In the genomic region with DNA sequence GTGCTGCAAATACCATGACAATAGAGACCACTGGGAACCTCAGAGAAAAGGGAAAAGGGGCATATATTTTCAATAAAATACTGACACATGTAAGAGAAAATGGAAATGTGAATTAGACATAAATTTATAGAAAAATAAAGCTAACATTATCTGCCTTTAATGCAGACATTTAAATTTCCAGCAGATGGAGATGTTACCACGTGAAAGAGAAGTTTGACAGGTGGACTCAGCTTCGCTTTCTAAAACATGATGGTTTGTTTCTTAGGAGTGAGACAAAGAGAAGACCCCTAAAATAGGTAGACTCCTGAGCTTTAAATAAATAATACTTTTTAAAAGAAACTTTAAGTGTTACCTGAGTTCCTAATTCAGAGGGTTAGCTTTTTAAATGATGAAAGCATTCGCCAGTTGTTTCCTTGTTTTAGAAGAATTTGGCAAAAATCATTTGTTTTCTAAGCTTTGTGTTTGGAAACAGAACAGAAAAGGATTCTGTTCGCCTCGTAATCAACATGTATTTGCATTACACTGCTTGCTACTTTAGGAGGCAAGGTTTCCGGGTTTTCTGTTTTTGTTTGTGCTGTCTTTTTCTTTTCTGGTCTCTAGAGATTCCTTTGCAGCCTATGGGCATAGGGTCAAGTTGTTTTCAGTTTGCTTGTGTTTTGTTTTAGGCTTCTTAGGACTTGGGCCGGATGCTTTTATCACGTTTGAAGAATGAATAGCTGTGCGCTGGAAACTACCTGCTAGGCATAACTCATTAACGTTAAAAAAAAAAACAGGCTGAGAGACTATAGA, we compare ENCODE assay signal across 9 cellular contexts.
A peak's percentile ranks its signal among the peaks of the same experiment; 100 is the strongest.
DNase-seq lines count a peak whose midpoint lies in the region; ATAC-seq and TF ChIP-seq lines count a peak whose summit lies in the region.
"Had no signal": no experiment of that assay in that cellular context is flagged by ENCODE, and none has a peak within 500 bp of the region (broad histone marks: within the 10 kb centered on the region; RNA-seq: fewer than 3 reads in every experiment).

No MANE protein-coding gene starts in this region.

- POLR2A ChIA-PET in activated CD4-positive, alpha-beta memory T cell treated with anti-CD3 and anti-CD28 coated beads, Interleukin-2, amount 10 ng/mL, durations not matched to agents 7 days and 5 days (lab: Charles Lee): no interaction called here

- H3K9me3 Mint-ChIP-seq in chondrocyte (ENCODE audit: low read depth): peaks cover 4% of the 10 kb centered on the region
- no peaks in the 10 kb centered on the region for H3K9me3 Mint-ChIP-seq in activated CD4-positive, alpha-beta memory T cell treated with anti-CD3 and anti-CD28 coated beads, Interleukin-2, amount 10 ng/mL, durations not matched to agents 7 days and 5 days

- ATAC-seq in HG03457 (IDR thresholded peaks at IDR 0.05; ENCODE audit: unreplicated experiment): no peak
- ATAC-seq: activated naive CD4-positive, alpha-beta T cell treated with anti-CD3 and anti-CD28 coated beads, Interleukin-2, amount 50 U/mL, for 72 hours had no signal

- TF ChIP-seq CTCF in chondrocyte (IDR thresholded peaks at IDR 0.05): peak; percentile 86

- CTCF ChIA-PET in activated CD4-positive, alpha-beta memory T cell treated with anti-CD3 and anti-CD28 coated beads, Interleukin-2, amount 10 ng/mL, durations not matched to agents 7 days and 5 days (lab: Charles Lee): interaction anchor here (1.0 to 2.7 kb wide), 10 partner anchors 22 to 357 kb away, joined by 3 to 20 read pairs (median 6); no protein-coding TSS in a partner anchor

- H3K36me3 Mint-ChIP-seq in chondrocyte (ENCODE audit: low read depth): peaks cover 4% of the 10 kb centered on the region
- H3K36me3 Mint-ChIP-seq in activated CD4-positive, alpha-beta memory T cell treated with anti-CD3 and anti-CD28 coated beads, Interleukin-2, amount 10 ng/mL, durations not matched to agents 7 days and 5 days (ENCODE audit: low read depth): no peaks in the 10 kb centered on the region

- no peaks in the 10 kb centered on the region for H3K4me1 Mint-ChIP-seq in chondrocyte (ENCODE audit: low read depth)
- peaks cover 1% of the 10 kb centered on the region for H3K4me1 Mint-ChIP-seq in activated CD4-positive, alpha-beta memory T cell treated with anti-CD3 and anti-CD28 coated beads, Interleukin-2, amount 10 ng/mL, durations not matched to agents 7 days and 5 days

- no peak overlapping the region for H3K27ac Mint-ChIP-seq in chondrocyte (ENCODE audit: unreplicated experiment)
- H3K27ac Mint-ChIP-seq in activated CD4-positive, alpha-beta memory T cell treated with anti-CD3 and anti-CD28 coated beads, Interleukin-2, amount 10 ng/mL, durations not matched to agents 7 days and 5 days: no peak overlapping the region
- H3K27ac Mint-ChIP-seq: activated naive CD4-positive, alpha-beta T cell treated with anti-CD3 and anti-CD28 coated beads, Interleukin-2, amount 50 U/mL, for 72 hours had no signal

- no peak overlapping the region for H3K4me3 Mint-ChIP-seq in chondrocyte (ENCODE audit: unreplicated experiment)
- H3K4me3 Mint-ChIP-seq in activated CD4-positive, alpha-beta memory T cell treated with anti-CD3 and anti-CD28 coated beads, Interleukin-2, amount 10 ng/mL, durations not matched to agents 7 days and 5 days: no peak overlapping the region

- DNase-seq in CD1c-positive myeloid dendritic cell (ENCODE audit: extremely low spot score) (peak; percentile 7), NAMALWA (ENCODE audit: low spot score) (peak; percentile 35), chondrocyte (ENCODE audit: low spot score) (no peak), myocyte (ENCODE audit: low read depth) (peak; percentile 30), H4 (ENCODE audit: low spot score) (no peak)
- no peak for DNase-seq in activated CD4-positive, alpha-beta T cell treated with anti-CD3 and anti-CD28 coated beads, Interleukin-2, amount 50 U/mL, for 1 hour
- no peak for DNase-seq in activated CD4-positive, alpha-beta memory T cell treated with anti-CD3 and anti-CD28 coated beads, Interleukin-2, amount 10 ng/mL, durations not matched to agents 7 days and 5 days

- H3K27me3 Mint-ChIP-seq in chondrocyte (ENCODE audit: low read depth): peaks cover 19% of the 10 kb centered on the region
- H3K27me3 Mint-ChIP-seq in activated CD4-positive, alpha-beta memory T cell treated with anti-CD3 and anti-CD28 coated beads, Interleukin-2, amount 10 ng/mL, durations not matched to agents 7 days and 5 days: peaks cover 24% of the 10 kb centered on the region

Comparison
In these comparisons a context has a peak if more than half of its experiments do, and no peak if none do; other contexts are left out.
1. DNase-seq: peak in CD1c-positive myeloid dendritic cell (single experiment), NAMALWA (single experiment) and myocyte (single experiment); none in chondrocyte (single experiment), H4 (single experiment), activated CD4-positive, alpha-beta T cell treated with anti-CD3 and anti-CD28 coated beads, Interleukin-2, amount 50 U/mL, for 1 hour (single experiment) and activated CD4-positive, alpha-beta memory T cell treated with anti-CD3 and anti-CD28 coated beads, Interleukin-2, amount 10 ng/mL, durations not matched to agents 7 days and 5 days (single experiment).